ENCODE assay signal across 1 cellular context in genomic region chr3:21326704-21327103, GRCh38.
TF ChIP-seq lines count a peak whose summit lies in the region.

No MANE protein-coding gene starts in this region.

TF ChIP-seq in IMR-90, 13 proteins besides CTCF, POLR2A, EP300 and RAD21 (continued from another document):
- TF ChIP-seq SMC3 (IDR thresholded peaks at IDR 0.05; ENCODE audit: low read depth, low read length): no peak
- no peak for TF ChIP-seq ELK1 (IDR thresholded peaks at IDR 0.05; ENCODE audit: borderline replicate concordance, low read depth, low read length)
- no peak for TF ChIP-seq MAFK (IDR thresholded peaks at IDR 0.05; ENCODE audit: low read depth, low read length)
